Comparison of ENCODE assay signal across 1 cellular context in the genomic region with DNA sequence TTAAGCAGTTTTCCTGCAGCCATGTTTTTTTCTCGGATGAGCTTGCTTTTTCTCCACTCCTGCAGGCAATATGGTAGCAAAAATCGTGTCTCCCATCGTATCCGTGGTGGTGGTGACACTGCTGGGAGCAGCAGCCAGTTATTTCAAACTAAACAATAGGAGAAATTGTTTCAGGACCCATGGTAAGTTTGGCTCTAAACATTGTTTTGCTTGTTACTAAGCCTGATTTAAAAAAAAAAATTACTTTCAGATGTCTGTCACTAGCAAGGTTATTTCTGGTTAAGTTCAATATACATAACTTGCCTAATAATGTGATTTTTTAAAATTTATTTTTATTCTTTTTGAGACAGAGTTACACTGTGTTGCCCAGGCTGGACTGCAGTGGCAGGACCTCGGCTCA.
TF ChIP-seq lines count a peak whose summit lies in the region.

No MANE protein-coding gene starts in this region.

TF ChIP-seq in GM23338, 12 proteins besides CTCF, POLR2A, EP300 and RAD21 (continued from another document):
- TF ChIP-seq, protein P1, sequence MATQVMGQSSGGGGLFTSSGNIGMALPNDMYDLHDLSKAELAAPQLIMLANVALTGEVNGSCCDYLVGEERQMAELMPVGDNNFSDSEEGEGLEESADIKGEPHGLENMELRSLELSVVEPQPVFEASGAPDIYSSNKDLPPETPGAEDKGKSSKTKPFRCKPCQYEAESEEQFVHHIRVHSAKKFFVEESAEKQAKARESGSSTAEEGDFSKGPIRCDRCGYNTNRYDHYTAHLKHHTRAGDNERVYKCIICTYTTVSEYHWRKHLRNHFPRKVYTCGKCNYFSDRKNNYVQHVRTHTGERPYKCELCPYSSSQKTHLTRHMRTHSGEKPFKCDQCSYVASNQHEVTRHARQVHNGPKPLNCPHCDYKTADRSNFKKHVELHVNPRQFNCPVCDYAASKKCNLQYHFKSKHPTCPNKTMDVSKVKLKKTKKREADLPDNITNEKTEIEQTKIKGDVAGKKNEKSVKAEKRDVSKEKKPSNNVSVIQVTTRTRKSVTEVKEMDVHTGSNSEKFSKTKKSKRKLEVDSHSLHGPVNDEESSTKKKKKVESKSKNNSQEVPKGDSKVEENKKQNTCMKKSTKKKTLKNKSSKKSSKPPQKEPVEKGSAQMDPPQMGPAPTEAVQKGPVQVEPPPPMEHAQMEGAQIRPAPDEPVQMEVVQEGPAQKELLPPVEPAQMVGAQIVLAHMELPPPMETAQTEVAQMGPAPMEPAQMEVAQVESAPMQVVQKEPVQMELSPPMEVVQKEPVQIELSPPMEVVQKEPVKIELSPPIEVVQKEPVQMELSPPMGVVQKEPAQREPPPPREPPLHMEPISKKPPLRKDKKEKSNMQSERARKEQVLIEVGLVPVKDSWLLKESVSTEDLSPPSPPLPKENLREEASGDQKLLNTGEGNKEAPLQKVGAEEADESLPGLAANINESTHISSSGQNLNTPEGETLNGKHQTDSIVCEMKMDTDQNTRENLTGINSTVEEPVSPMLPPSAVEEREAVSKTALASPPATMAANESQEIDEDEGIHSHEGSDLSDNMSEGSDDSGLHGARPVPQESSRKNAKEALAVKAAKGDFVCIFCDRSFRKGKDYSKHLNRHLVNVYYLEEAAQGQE (IDR thresholded peaks at IDR 0.05; ENCODE audit: unreplicated experiment): no peak
- TF ChIP-seq NANOG (IDR thresholded peaks at IDR 0.05; ENCODE audit: borderline replicate concordance) (no peak), ZNF331 (CRISPR knock-in tag; IDR thresholded peaks at IDR 0.05; ENCODE audit: low read depth) (no peak), JUNB (IDR thresholded peaks at IDR 0.05; ENCODE audit: unreplicated experiment) (no peak), EZH2phosphoT487 (IDR thresholded peaks at IDR 0.05; ENCODE audit: unreplicated experiment) (no peak), CREB1 (CRISPR knock-in tag; IDR thresholded peaks at IDR 0.05; ENCODE audit: low read depth) (no peak)
- TF ChIP-seq, protein P2, sequence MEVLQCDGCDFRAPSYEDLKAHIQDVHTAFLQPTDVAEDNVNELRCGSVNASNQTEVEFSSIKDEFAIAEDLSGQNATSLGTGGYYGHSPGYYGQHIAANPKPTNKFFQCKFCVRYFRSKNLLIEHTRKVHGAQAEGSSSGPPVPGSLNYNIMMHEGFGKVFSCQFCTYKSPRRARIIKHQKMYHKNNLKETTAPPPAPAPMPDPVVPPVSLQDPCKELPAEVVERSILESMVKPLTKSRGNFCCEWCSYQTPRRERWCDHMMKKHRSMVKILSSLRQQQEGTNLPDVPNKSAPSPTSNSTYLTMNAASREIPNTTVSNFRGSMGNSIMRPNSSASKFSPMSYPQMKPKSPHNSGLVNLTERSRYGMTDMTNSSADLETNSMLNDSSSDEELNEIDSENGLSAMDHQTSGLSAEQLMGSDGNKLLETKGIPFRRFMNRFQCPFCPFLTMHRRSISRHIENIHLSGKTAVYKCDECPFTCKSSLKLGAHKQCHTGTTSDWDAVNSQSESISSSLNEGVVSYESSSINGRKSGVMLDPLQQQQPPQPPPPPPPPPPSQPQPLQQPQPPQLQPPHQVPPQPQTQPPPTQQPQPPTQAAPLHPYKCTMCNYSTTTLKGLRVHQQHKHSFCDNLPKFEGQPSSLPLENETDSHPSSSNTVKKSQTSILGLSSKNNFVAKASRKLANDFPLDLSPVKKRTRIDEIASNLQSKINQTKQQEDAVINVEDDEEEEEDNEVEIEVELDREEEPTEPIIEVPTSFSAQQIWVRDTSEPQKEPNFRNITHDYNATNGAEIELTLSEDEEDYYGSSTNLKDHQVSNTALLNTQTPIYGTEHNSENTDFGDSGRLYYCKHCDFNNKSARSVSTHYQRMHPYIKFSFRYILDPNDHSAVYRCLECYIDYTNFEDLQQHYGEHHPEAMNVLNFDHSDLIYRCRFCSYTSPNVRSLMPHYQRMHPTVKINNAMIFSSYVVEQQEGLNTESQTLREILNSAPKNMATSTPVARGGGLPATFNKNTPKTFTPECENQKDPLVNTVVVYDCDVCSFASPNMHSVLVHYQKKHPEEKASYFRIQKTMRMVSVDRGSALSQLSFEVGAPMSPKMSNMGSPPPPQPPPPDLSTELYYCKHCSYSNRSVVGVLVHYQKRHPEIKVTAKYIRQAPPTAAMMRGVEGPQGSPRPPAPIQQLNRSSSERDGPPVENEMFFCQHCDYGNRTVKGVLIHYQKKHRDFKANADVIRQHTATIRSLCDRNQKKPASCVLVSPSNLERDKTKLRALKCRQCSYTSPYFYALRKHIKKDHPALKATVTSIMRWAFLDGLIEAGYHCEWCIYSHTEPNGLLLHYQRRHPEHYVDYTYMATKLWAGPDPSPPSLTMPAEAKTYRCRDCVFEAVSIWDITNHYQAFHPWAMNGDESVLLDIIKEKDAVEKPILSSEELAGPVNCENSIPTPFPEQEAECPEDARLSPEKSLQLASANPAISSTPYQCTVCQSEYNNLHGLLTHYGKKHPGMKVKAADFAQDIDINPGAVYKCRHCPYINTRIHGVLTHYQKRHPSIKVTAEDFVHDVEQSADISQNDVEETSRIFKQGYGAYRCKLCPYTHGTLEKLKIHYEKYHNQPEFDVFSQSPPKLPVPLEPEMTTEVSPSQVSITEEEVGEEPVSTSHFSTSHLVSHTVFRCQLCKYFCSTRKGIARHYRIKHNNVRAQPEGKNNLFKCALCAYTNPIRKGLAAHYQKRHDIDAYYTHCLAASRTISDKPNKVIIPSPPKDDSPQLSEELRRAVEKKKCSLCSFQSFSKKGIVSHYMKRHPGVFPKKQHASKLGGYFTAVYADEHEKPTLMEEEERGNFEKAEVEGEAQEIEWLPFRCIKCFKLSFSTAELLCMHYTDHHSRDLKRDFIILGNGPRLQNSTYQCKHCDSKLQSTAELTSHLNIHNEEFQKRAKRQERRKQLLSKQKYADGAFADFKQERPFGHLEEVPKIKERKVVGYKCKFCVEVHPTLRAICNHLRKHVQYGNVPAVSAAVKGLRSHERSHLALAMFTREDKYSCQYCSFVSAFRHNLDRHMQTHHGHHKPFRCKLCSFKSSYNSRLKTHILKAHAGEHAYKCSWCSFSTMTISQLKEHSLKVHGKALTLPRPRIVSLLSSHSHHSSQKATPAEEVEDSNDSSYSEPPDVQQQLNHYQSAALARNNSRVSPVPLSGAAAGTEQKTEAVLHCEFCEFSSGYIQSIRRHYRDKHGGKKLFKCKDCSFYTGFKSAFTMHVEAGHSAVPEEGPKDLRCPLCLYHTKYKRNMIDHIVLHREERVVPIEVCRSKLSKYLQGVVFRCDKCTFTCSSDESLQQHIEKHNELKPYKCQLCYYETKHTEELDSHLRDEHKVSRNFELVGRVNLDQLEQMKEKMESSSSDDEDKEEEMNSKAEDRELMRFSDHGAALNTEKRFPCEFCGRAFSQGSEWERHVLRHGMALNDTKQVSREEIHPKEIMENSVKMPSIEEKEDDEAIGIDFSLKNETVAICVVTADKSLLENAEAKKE (CRISPR knock-in tag; IDR thresholded peaks at IDR 0.05): no peak
